6 cellular contexts compared by ENCODE assay signal in the genomic region with DNA sequence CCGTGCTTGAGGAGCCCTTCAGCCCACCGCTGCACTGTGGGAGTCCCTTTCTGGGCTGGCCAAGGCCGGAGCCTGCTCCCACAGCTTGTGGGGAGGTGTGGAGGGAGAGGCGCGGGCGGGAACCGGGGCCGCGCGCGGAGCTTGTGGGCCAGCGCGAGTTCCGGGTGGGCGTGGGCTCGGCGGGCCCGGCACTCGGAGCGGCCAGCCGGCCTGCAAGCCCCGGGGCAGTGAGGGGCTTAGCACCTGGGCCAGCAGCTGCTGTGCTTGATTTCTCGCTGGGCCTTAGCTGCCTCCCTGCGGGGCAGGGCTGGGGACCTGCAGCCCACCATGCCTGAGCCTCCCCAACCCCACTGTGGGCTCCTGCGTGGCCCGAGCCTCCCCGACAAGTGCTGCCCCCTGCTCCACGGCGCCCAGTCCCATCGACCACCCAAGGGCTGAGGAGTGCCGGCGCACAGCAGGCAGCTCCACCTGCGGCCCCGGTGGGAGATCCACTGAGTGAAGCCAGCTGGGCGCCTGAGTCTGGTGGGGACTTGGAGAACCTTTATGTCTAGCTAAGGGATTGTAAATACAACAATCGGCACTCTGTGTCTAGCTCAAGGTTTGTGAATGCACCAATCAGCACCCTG.
A peak's percentile ranks its signal among the peaks of the same experiment; 100 is the strongest.
DNase-seq lines count a peak whose midpoint lies in the region; ATAC-seq, FAIRE-seq and TF ChIP-seq lines count a peak whose summit lies in the region.
"Not testable (repeated sequence)": the region's sequence is repeated elsewhere in the genome, so short reads cannot be mapped to it uniquely, and the experiment has no call there.

No MANE protein-coding gene starts in this region.

- H3K9ac ChIP-seq in kidney (ENCODE audit: low read length in 2 of 2), result not testable (repeated sequence)

- not testable (repeated sequence) for H3K27me3 ChIP-seq in right cardiac atrium (ENCODE audit: control insufficient read depth, insufficient read depth); testis

- H3K36me3 Mint-ChIP-seq in chondrocyte (ENCODE audit: low read depth), result not testable (repeated sequence)

- not testable (repeated sequence) for H3K27ac Mint-ChIP-seq in chondrocyte (ENCODE audit: unreplicated experiment)

- not testable (repeated sequence) for TF ChIP-seq CTCF in chondrocyte (IDR thresholded peaks at IDR 0.05); kidney (IDR thresholded peaks at IDR 0.05; ENCODE audit: borderline replicate concordance, extremely low read depth, insufficient read depth); testis (IDR thresholded peaks at IDR 0.05)

- H3K9me3 ChIP-seq in right cardiac atrium (ENCODE audit: control insufficient read depth, low read length); kidney (ENCODE audit: control insufficient read depth in 1 of 2, low read length in 2 of 2); testis: not testable (repeated sequence)

- not testable (repeated sequence) for FAIRE-seq in kidney (lab: Jason Lieb, UNC)

- not testable (repeated sequence) for TF ChIP-seq POLR2A in testis (IDR thresholded peaks at IDR 0.05)

- not testable (repeated sequence) for H3K4me3 ChIP-seq in right cardiac atrium (ENCODE audit: low read length); kidney (ENCODE audit: low read length in 2 of 2)
- H3K4me3 ChIP-seq in testis, result peak overlapping the region; percentile 5 to 39

- WGBS in right cardiac atrium, result 96% methylated on average over 36 of the region's 36 CpGs
- 71 to 89% methylated on average over 3 to 34 of the region's 36 CpGs for WGBS in testis, 2 donors

- not testable (repeated sequence) for H3K27ac ChIP-seq in right cardiac atrium (ENCODE audit: low read length); kidney (ENCODE audit: low read depth in 2 of 2, low read length in 2 of 2); testis

- H3K27me3 Mint-ChIP-seq in chondrocyte (ENCODE audit: low read depth), result not testable (repeated sequence)

- H3K4me1 ChIP-seq in right cardiac atrium (ENCODE audit: control insufficient read depth, insufficient read depth, low read length); kidney (ENCODE audit: control insufficient read depth in 1 of 2, insufficient read depth in 1 of 2, low read depth in 1 of 2, low read length in 2 of 2); testis: not testable (repeated sequence)

- H3K4me1 Mint-ChIP-seq in chondrocyte (ENCODE audit: low read depth), result peaks cover 14% of the 10 kb centered on the region

- intact Hi-C loops in Right ventricle myocardium inferior (cut with DNase I); kidney (cut with DNase I); testis (cut with DNase I; ENCODE audit: low total_unique reads): not testable (repeated sequence)
- intact Hi-C loops in right cardiac atrium (cut with DNase I), result loop anchor here in 1 of 4 donors (10.0 kb wide), 1 partner anchor 103 kb away; no protein-coding TSS in a partner anchor

- ATAC-seq in Right ventricle myocardium inferior, right cardiac atrium: not testable (repeated sequence)

- DNase-seq in activated gamma-delta T cell (lab: John Stamatoyannopoulos, UW) (peak; percentile 8), chondrocyte (ENCODE audit: low spot score) (peak; percentile 89), Right ventricle myocardium inferior (ENCODE audit: missing footprints) (peak; percentile 55), right cardiac atrium (peak in 2 of 3 donors; percentile 12 to 48), kidney (peak; percentile 71)
- not testable (repeated sequence) for DNase-seq in testis

- not testable (repeated sequence) for H3K9me3 Mint-ChIP-seq in chondrocyte (ENCODE audit: low read depth)

- H3K36me3 ChIP-seq in kidney (ENCODE audit: control insufficient read depth in 1 of 2, insufficient read depth in 2 of 2, low read length in 2 of 2); testis (ENCODE audit: low read depth, missing control alignments): not testable (repeated sequence)

- not testable (repeated sequence) for H3K4me3 Mint-ChIP-seq in chondrocyte (ENCODE audit: unreplicated experiment)
